In genomic region chr12:50948798-50949197, GRCh38 we compare ENCODE assay signal across 37 cellular contexts. TPM values are rescaled to one million over a fixed set of nuclear protein-coding genes. Genes with fewer than 3 reads are reported as not detected.
"Had no signal": no experiment of that assay in that cellular context is flagged by ENCODE, and none has a peak within 500 bp of the region (broad histone marks: within the 10 kb centered on the region; RNA-seq: fewer than 3 reads in every experiment).

No MANE protein-coding gene starts in this region.

- H3K27ac Mint-ChIP-seq: activated CD4-positive, alpha-beta memory T cell treated with anti-CD3 and anti-CD28 coated beads for 36 hours; activated CD4-positive, alpha-beta T cell treated with anti-CD3 and anti-CD28 coated beads, Interleukin-2, amount 10 ng/mL, durations not matched to agents 24 days and 14 days; activated naive CD4-positive, alpha-beta T cell treated with anti-CD3 and anti-CD28 coated beads, Interleukin-2, amount 50 U/mL, for 24 hours; activated naive CD8-positive, alpha-beta T cell treated with anti-CD3 and anti-CD28 coated beads, Interleukin-2, amount 50 U/mL, for 24 hours; activated T-helper 17 cell treated with anti-CD3 and anti-CD28 coated beads, Interleukin-2, amount 50 U/mL, for 72 hours; nephron progenitor cell had no signal

- H3K4me1 Mint-ChIP-seq: activated CD4-positive, alpha-beta T cell treated with anti-CD3 and anti-CD28 coated beads, Interleukin-2, amount 10 ng/mL, durations not matched to agents 24 days and 14 days; activated naive CD4-positive, alpha-beta T cell treated with anti-CD3 and anti-CD28 coated beads, Interleukin-2, amount 50 U/mL, for 24 hours; activated naive CD8-positive, alpha-beta T cell treated with anti-CD3 and anti-CD28 coated beads, Interleukin-2, amount 50 U/mL, for 24 hours; activated T-helper 17 cell treated with anti-CD3 and anti-CD28 coated beads, Interleukin-2, amount 50 U/mL, for 72 hours; nephron progenitor cell had no signal

- H3K36me3 ChIP-seq: neutrophil, ovary, prostate gland, sigmoid colon had no signal

- H3K9me3 ChIP-seq: neutrophil, ovary, prostate gland, sigmoid colon, tibial nerve had no signal

- H3K4me3 ChIP-seq: ovary, prostate gland, sigmoid colon, tibial nerve had no signal

- ATAC-seq: activated naive CD8-positive, alpha-beta T cell treated with anti-CD3 and anti-CD28 coated beads, Interleukin-2, amount 50 U/mL, for 24 hours; activated T-helper 17 cell treated with anti-CD3 and anti-CD28 coated beads, Interleukin-2, amount 50 U/mL, for 72 hours; left cardiac atrium had no signal

- H3K36me3 Mint-ChIP-seq: activated CD4-positive, alpha-beta memory T cell treated with anti-CD3 and anti-CD28 coated beads for 36 hours; naive B cell had no signal

- DNase-seq: activated CD4-positive, alpha-beta memory T cell treated with anti-CD3 and anti-CD28 coated beads for 36 hours; activated CD4-positive, alpha-beta T cell treated with anti-CD3 and anti-CD28 coated beads, Interleukin-2, amount 10 ng/mL, durations not matched to agents 24 days and 14 days; activated CD4-positive, CD25-positive, alpha-beta regulatory T cell treated with anti-CD3 and anti-CD28 coated beads, Interleukin-2, amount 50 U/mL, for 72 hours; activated CD8-positive, alpha-beta memory T cell treated with anti-CD3 and anti-CD28 coated beads, Interleukin-2, amount 50 U/mL, for 4 hours; activated naive CD8-positive, alpha-beta T cell treated with anti-CD3 and anti-CD28 coated beads, Interleukin-2, amount 50 U/mL, for 24 hours; activated T-cell treated with anti-CD3 and anti-CD28 coated beads, Interleukin-2, amount 50 U/mL, for 1 hour; cerebellar nuclear complex; head of caudate nucleus; hippocampal formation; left cardiac atrium; mammary epithelial cell; naive B cell; nephron progenitor cell; ovary; retina; sigmoid colon; small intestine; stimulated activated CD4-positive, alpha-beta T cell treated with anti-CD3 and anti-CD28 coated beads, Interleukin-15, amount 100 ng/mL, for 24 hours; stimulated activated CD4-positive, alpha-beta T cell treated with anti-CD3 and anti-CD28 coated beads, Interleukin-2, amount 100 ng/mL, for 24 hours; stimulated activated naive CD4-positive, alpha-beta T cell treated with Interleukin-2 at 50 U/mL for 16 hours; T-helper 2 cell had no signal

- H3K27ac ChIP-seq: neutrophil, ovary, prostate gland, sigmoid colon, tibial nerve had no signal

- H3K27me3 ChIP-seq: neutrophil, ovary, sigmoid colon, tibial nerve had no signal

- H3K27me3 Mint-ChIP-seq: activated CD4-positive, alpha-beta memory T cell treated with anti-CD3 and anti-CD28 coated beads for 36 hours; activated naive CD4-positive, alpha-beta T cell treated with anti-CD3 and anti-CD28 coated beads, Interleukin-2, amount 50 U/mL, for 24 hours; activated naive CD8-positive, alpha-beta T cell treated with anti-CD3 and anti-CD28 coated beads, Interleukin-2, amount 50 U/mL, for 24 hours; naive B cell had no signal

- H3K9me3 Mint-ChIP-seq: activated CD4-positive, alpha-beta memory T cell treated with anti-CD3 and anti-CD28 coated beads for 36 hours; activated naive CD4-positive, alpha-beta T cell treated with anti-CD3 and anti-CD28 coated beads, Interleukin-2, amount 50 U/mL, for 24 hours; activated naive CD8-positive, alpha-beta T cell treated with anti-CD3 and anti-CD28 coated beads, Interleukin-2, amount 50 U/mL, for 24 hours; activated T-helper 17 cell treated with anti-CD3 and anti-CD28 coated beads, Interleukin-2, amount 50 U/mL, for 72 hours; naive B cell had no signal

- H3K4me3 Mint-ChIP-seq: activated CD4-positive, alpha-beta memory T cell treated with anti-CD3 and anti-CD28 coated beads for 36 hours; activated CD4-positive, alpha-beta T cell treated with anti-CD3 and anti-CD28 coated beads, Interleukin-2, amount 10 ng/mL, durations not matched to agents 24 days and 14 days; activated naive CD4-positive, alpha-beta T cell treated with anti-CD3 and anti-CD28 coated beads, Interleukin-2, amount 50 U/mL, for 24 hours; activated naive CD8-positive, alpha-beta T cell treated with anti-CD3 and anti-CD28 coated beads, Interleukin-2, amount 50 U/mL, for 24 hours; activated T-helper 17 cell treated with anti-CD3 and anti-CD28 coated beads, Interleukin-2, amount 50 U/mL, for 72 hours; naive B cell; nephron progenitor cell had no signal

- H3K4me1 ChIP-seq: prostate gland, sigmoid colon, tibial nerve had no signal

RNA-seq across cellular contexts. Expression of gene HIGD1C, which starts 3.5 kb away (rescaled TPM):
- total RNA-seq: activated CD4-positive, alpha-beta memory T cell treated with anti-CD3 and anti-CD28 coated beads for 36 hours; activated CD4-positive, alpha-beta T cell treated with anti-CD3 and anti-CD28 coated beads, Interleukin-2, amount 10 ng/mL, durations not matched to agents 24 days and 14 days; activated CD8-positive, alpha-beta memory T cell treated with anti-CD3 and anti-CD28 coated beads for 36 hours; activated T-helper 17 cell treated with anti-CD3 and anti-CD28 coated beads, Interleukin-2, amount 50 U/mL, for 72 hours; bronchial epithelial cell; endothelial cell of umbilical vein; fibroblast of lung; fibroblast of villous mesenchyme; left cardiac atrium; liver; mammary epithelial cell; mucosa of gallbladder; ovary; prostate gland; sigmoid colon; temporal lobe; tibial nerve; ureter had no signal
- polyA plus RNA-seq: endothelial cell of umbilical vein, esophagus, fibroblast of lung, keratinocyte, liver, mammary epithelial cell, ovary, sigmoid colon, small intestine had no signal
